ENCODE assay signal across 1 cellular context in genomic region chr14:49677643-49678042, GRCh38.
TF ChIP-seq lines count a peak whose summit lies in the region.

No MANE protein-coding gene starts in this region.

TF ChIP-seq in SK-N-SH, 30 proteins besides CTCF, POLR2A, EP300 and RAD21 (continued from another document):
- TF ChIP-seq REST (IDR thresholded peaks at IDR 0.05; ENCODE audit: low read depth, low read length) (no peak), SMC3 (IDR thresholded peaks at IDR 0.05; ENCODE audit: low read depth, low read length) (no peak), MEF2A (IDR thresholded peaks at IDR 0.05; ENCODE audit: borderline replicate concordance, low read depth) (no peak), SIN3A (IDR thresholded peaks at IDR 0.05; ENCODE audit: borderline replicate concordance, low read depth, low read length) (no peak), NFIC (IDR thresholded peaks at IDR 0.05; ENCODE audit: borderline replicate concordance) (no peak), NRF1 (IDR thresholded peaks at IDR 0.05; ENCODE audit: low read depth, low read length) (no peak)
